ENCODE assay signal across 16 cellular contexts in the genomic region with DNA sequence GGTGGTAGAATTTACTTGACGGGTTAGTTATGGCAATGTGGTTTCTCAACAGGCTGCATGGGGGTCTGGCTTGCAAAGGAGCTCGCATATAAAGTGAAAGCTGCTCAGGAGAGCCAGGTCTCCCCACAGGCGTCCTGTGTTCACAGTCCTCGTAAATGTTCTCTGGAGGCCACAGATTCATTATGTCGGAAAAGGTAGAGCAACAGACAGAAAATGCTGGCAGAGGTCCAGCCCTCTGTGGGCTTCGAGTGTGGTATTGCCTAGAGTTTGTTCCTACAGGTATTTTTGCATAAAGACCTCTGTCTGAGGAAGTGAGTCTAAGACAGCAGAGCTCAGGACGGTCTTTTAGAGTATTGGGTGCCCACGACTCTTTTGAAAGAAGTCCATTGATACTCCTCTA.
DNase-seq lines count a peak whose midpoint lies in the region; ATAC-seq lines count a peak whose summit lies in the region.
"Had no signal": no experiment of that assay in that cellular context is flagged by ENCODE, and none has a peak within 500 bp of the region (broad histone marks: within the 10 kb centered on the region; RNA-seq: fewer than 3 reads in every experiment).

No MANE protein-coding gene starts in this region.

- H3K9me3 Mint-ChIP-seq in activated CD4-positive, alpha-beta memory T cell treated with anti-CD3 and anti-CD28 coated beads for 36 hours, result no peaks in the 10 kb centered on the region
- H3K9me3 Mint-ChIP-seq in activated CD4-positive, alpha-beta memory T cell treated with anti-CD3 and anti-CD28 coated beads, Interleukin-2, amount 10 ng/mL, durations not matched to agents 7 days and 5 days, result peaks cover 2% of the 10 kb centered on the region

- intact Hi-C loops in activated CD4-positive, alpha-beta memory T cell treated with anti-CD3 and anti-CD28 coated beads for 36 hours (cut with micrococcal nuclease), result no loop called here

- ATAC-seq in HG03354 (IDR thresholded peaks at IDR 0.05; ENCODE audit: poor library complexity, severe bottlenecking, unreplicated experiment) (peak; percentile 62), HG03108 (IDR thresholded peaks at IDR 0.05; ENCODE audit: unreplicated experiment) (no peak), GM18858 (IDR thresholded peaks at IDR 0.05; ENCODE audit: unreplicated experiment) (no peak)

- peaks cover 2% of the 10 kb centered on the region for H3K36me3 Mint-ChIP-seq in activated CD4-positive, alpha-beta memory T cell treated with anti-CD3 and anti-CD28 coated beads for 36 hours
- H3K36me3 Mint-ChIP-seq in activated CD4-positive, alpha-beta memory T cell treated with anti-CD3 and anti-CD28 coated beads, Interleukin-2, amount 10 ng/mL, durations not matched to agents 7 days and 5 days (ENCODE audit: low read depth), result no peaks in the 10 kb centered on the region

- H3K4me3 Mint-ChIP-seq in activated CD4-positive, alpha-beta memory T cell treated with anti-CD3 and anti-CD28 coated beads for 36 hours, result no peak overlapping the region
- no peak overlapping the region for H3K4me3 Mint-ChIP-seq in activated CD4-positive, alpha-beta memory T cell treated with anti-CD3 and anti-CD28 coated beads, Interleukin-2, amount 10 ng/mL, durations not matched to agents 7 days and 5 days
- H3K4me3 Mint-ChIP-seq: activated B cell treated with CpG ODN at 0.5 μM for 24 hours had no signal

- peaks cover 16% of the 10 kb centered on the region for H3K4me1 Mint-ChIP-seq in activated CD4-positive, alpha-beta memory T cell treated with anti-CD3 and anti-CD28 coated beads for 36 hours (ENCODE audit: low read depth)
- H3K4me1 Mint-ChIP-seq in activated CD4-positive, alpha-beta memory T cell treated with anti-CD3 and anti-CD28 coated beads, Interleukin-2, amount 10 ng/mL, durations not matched to agents 7 days and 5 days, result peaks cover 10% of the 10 kb centered on the region

- POLR2A ChIA-PET in activated CD4-positive, alpha-beta memory T cell treated with anti-CD3 and anti-CD28 coated beads for 36 hours (lab: Charles Lee), result no interaction called here
- POLR2A ChIA-PET in activated CD4-positive, alpha-beta memory T cell treated with anti-CD3 and anti-CD28 coated beads, Interleukin-2, amount 10 ng/mL, durations not matched to agents 7 days and 5 days (lab: Charles Lee), result no interaction called here

- H3K27me3 Mint-ChIP-seq in activated CD4-positive, alpha-beta memory T cell treated with anti-CD3 and anti-CD28 coated beads for 36 hours, result peaks cover 12% of the 10 kb centered on the region
- H3K27me3 Mint-ChIP-seq in activated CD4-positive, alpha-beta memory T cell treated with anti-CD3 and anti-CD28 coated beads, Interleukin-2, amount 10 ng/mL, durations not matched to agents 7 days and 5 days, result peaks cover 20% of the 10 kb centered on the region

- peak; percentile 20 for DNase-seq in activated CD4-positive, alpha-beta memory T cell treated with anti-CD3 and anti-CD28 coated beads for 36 hours
- no peak for DNase-seq in activated CD4-positive, alpha-beta memory T cell treated with anti-CD3 and anti-CD28 coated beads, Interleukin-2, amount 10 ng/mL, durations not matched to agents 7 days and 5 days
- peak; percentile 8 for DNase-seq in activated CD4-positive, alpha-beta T cell treated with anti-CD3 and anti-CD28 coated beads, Interleukin-2, amount 50 U/mL, for 1 hour
- peak; percentile 5 for DNase-seq in stimulated activated CD8-positive, alpha-beta memory T cell treated with anti-CD3 and anti-CD28 coated beads, Interleukin-12 subunit alpha, Interleukin-12 subunit beta, amount 100 ng/mL, for 1 hour (ENCODE audit: low read depth)
- DNase-seq in NCI-H1092 treated with DMSO at 0.1 percent for 48 hours (lab: John Stamatoyannopoulos, UW), result no peak
- DNase-seq: activated B cell treated with CpG ODN at 0.5 μM for 24 hours, amygdala, DMS53, HCEC 1CT, NCI-H1694, occipital lobe, spleen had no signal

- CTCF ChIA-PET in activated CD4-positive, alpha-beta memory T cell treated with anti-CD3 and anti-CD28 coated beads for 36 hours (lab: Charles Lee), result interaction anchor here (0.8 to 3.7 kb wide), 2 partner anchors 50 to 424 kb away, joined by 3 to 52 read pairs; no protein-coding TSS in a partner anchor
- CTCF ChIA-PET in activated CD4-positive, alpha-beta memory T cell treated with anti-CD3 and anti-CD28 coated beads, Interleukin-2, amount 10 ng/mL, durations not matched to agents 7 days and 5 days (lab: Charles Lee), result no interaction called here

- no peak overlapping the region for H3K27ac Mint-ChIP-seq in activated CD4-positive, alpha-beta memory T cell treated with anti-CD3 and anti-CD28 coated beads for 36 hours
- no peak overlapping the region for H3K27ac Mint-ChIP-seq in activated CD4-positive, alpha-beta memory T cell treated with anti-CD3 and anti-CD28 coated beads, Interleukin-2, amount 10 ng/mL, durations not matched to agents 7 days and 5 days
- H3K27ac Mint-ChIP-seq: activated B cell treated with CpG ODN at 0.5 μM for 24 hours, IgD-negative memory B cell had no signal

Comparison
In these comparisons a context has a peak if more than half of its experiments do, and no peak if none do; other contexts are left out.
1. DNase-seq: peak in activated CD4-positive, alpha-beta memory T cell treated with anti-CD3 and anti-CD28 coated beads for 36 hours (single experiment), activated CD4-positive, alpha-beta T cell treated with anti-CD3 and anti-CD28 coated beads, Interleukin-2, amount 50 U/mL, for 1 hour (single experiment) and stimulated activated CD8-positive, alpha-beta memory T cell treated with anti-CD3 and anti-CD28 coated beads, Interleukin-12 subunit alpha, Interleukin-12 subunit beta, amount 100 ng/mL, for 1 hour (single experiment); none in activated CD4-positive, alpha-beta memory T cell treated with anti-CD3 and anti-CD28 coated beads, Interleukin-2, amount 10 ng/mL, durations not matched to agents 7 days and 5 days (single experiment) and NCI-H1092 treated with DMSO at 0.1 percent for 48 hours (single experiment).